Comparison of ENCODE assay signal across 9 cellular contexts in the genomic region with DNA sequence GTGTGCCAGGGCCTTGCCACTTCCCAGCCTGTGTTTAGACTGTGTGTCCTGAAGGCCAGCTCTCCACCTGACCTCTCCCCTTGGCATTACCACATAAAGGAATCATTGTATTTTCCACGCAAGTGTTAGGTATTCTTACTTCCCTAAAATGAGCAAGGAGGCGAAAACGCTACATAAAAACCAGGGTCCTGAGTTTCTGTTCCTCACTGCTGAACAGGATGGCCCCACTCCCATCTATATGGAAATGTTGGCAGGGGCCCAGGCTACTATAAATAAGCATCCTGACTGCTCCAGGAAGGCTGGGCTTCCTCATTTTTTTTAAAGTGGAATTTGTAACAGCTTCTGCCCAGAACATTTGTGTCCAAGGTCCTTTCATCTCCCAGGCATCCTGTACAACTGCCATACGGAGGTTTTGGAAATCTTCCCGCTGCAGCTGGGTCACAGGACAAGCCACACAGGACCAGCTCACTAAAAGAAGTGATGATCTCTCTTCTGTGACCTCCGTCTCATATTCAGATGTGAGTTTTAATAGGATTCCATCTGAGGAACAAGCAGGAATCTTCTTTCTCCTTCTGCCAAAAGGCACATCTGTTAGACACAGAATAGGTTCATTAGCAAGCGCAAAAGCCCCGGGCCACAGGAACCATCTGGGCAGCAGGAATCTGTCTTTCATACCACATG. TPM values are rescaled to one million over a fixed set of nuclear protein-coding genes. Genes with fewer than 3 reads are reported as not detected.
A peak's percentile ranks its signal among the peaks of the same experiment; 100 is the strongest.
DNase-seq lines count a peak whose midpoint lies in the region; ATAC-seq, FAIRE-seq and TF ChIP-seq lines count a peak whose summit lies in the region.
"Had no signal": no experiment of that assay in that cellular context is flagged by ENCODE, and none has a peak within 500 bp of the region (broad histone marks: within the 10 kb centered on the region; RNA-seq: fewer than 3 reads in every experiment).

No MANE protein-coding gene starts in this region.

- peak overlapping the region; percentile 87 for H2AK5ac ChIP-seq in IMR-90 (ENCODE audit: low read depth, low read length)

- no peaks in the 10 kb centered on the region for H3K27me3 ChIP-seq in IMR-90 (ENCODE audit: control insufficient read depth, insufficient read depth, low read length)
- H3K27me3 ChIP-seq in GM12878 (replicated peaks in 1 of 2; ENCODE audit: control insufficient read depth in 2 of 2, insufficient read depth in 2 of 2, low read length in 1 of 2) = no peaks in the 10 kb centered on the region
- no peaks in the 10 kb centered on the region for H3K27me3 ChIP-seq in hepatocyte
- no peaks in the 10 kb centered on the region for H3K27me3 ChIP-seq in stomach smooth muscle (ENCODE audit: control insufficient read depth in 1 of 2, insufficient read depth in 2 of 2, low read length in 2 of 2)

- H3K9ac ChIP-seq in IMR-90 (ENCODE audit: low read depth, low read length) (no peak overlapping the region), GM12878 (ENCODE audit: control insufficient read depth, insufficient read depth, low read length) (no peak overlapping the region), stomach smooth muscle (ENCODE audit: low read length in 2 of 2) (peak overlapping the region; percentile 1 to 42)

- H3K9me1 ChIP-seq in IMR-90 (ENCODE audit: insufficient read depth, low read length) = peaks cover 11% of the 10 kb centered on the region

- BruUV-seq in IMR-90 (replicated peaks; lab: Mats Ljungman, UMichigan) (no TSS peak), GM12878 (replicated peaks; lab: Mats Ljungman, UMichigan) (no TSS peak)

- H4K5ac ChIP-seq in IMR-90 (ENCODE audit: low read depth, low read length) = peak overlapping the region; percentile 26

- 0 out of 4 replicates have a peak, but pooled peaks of 1 of the 2 experiments have one; percentile 12 for TF ChIP-seq EP300 in GM12878 (IDR thresholded peaks at IDR 0.05; ENCODE audit: borderline replicate concordance in 1 of 2, control insufficient read depth in 1 of 2, low read depth in 2 of 2, low read length in 2 of 2)

- H4K8ac ChIP-seq in IMR-90 (ENCODE audit: low read depth in 2 of 2, low read length in 2 of 2) = peak overlapping the region; percentile 46 to 74; a peak in 3 of 4 replicates

- TF ChIP-seq POLR2A in IMR-90 (IDR thresholded peaks at IDR 0.05; ENCODE audit: low read depth, low read length) (no peak), GM12878 (IDR thresholded peaks at IDR 0.05; ENCODE audit: low read depth, low read length) (no peak)

- in situ Hi-C loops in IMR-90 (cut with MboI; ENCODE audit: low sequenced_read_pairs) = no loop called here
- in situ Hi-C loops in GM12878 (cut with MboI) = no loop called here

- intact Hi-C loops in IMR-90 (cut with micrococcal nuclease) (no loop called here), GM12878 (cut with micrococcal nuclease; ENCODE audit: unreplicated experiment) (no loop called here)

- H3K4me3 ChIP-seq in IMR-90 (ENCODE audit: insufficient read depth, low read depth, low read length) = no peak overlapping the region
- H3K4me3 ChIP-seq in GM12878 = no peak overlapping the region
- H3K4me3 ChIP-seq in hepatocyte = no peak overlapping the region
- no peak overlapping the region for H3K4me3 ChIP-seq in stomach smooth muscle (ENCODE audit: low read length in 2 of 2)

- peak overlapping the region; percentile 62 for H2AK9ac ChIP-seq in IMR-90 (replicated peaks; ENCODE audit: low read depth, low read length, poor library complexity)

- TF ChIP-seq CTCF in IMR-90 (conservative IDR thresholded peaks at IDR 0.05; ENCODE audit: low read depth, low read length) (no peak), GM12878 (IDR thresholded peaks at IDR 0.05 in 2 of 3, conservative IDR thresholded peaks at IDR 0.05 in 1 of 3; ENCODE audit: control insufficient read depth in 2 of 3, extremely low read depth in 1 of 3, insufficient read depth in 1 of 3, low read depth in 3 of 3, low read length in 3 of 3) (no peak), hepatocyte (IDR thresholded peaks at IDR 0.05; ENCODE audit: poor library complexity) (no peak)

- no peak overlapping the region for H3K56ac ChIP-seq in IMR-90 (ENCODE audit: extremely low read depth, insufficient read depth, low read length)

- peak overlapping the region; percentile 41 for H2BK5ac ChIP-seq in IMR-90 (ENCODE audit: low read depth, low read length, poor library complexity, severe bottlenecking)

- TF ChIP-seq RAD21 in IMR-90 (IDR thresholded peaks at IDR 0.05; ENCODE audit: low read length) (no peak), GM12878 (IDR thresholded peaks at IDR 0.05; ENCODE audit: insufficient read depth, low read depth, low read length) (no peak)

- peaks cover 13% of the 10 kb centered on the region for H3K4me1 ChIP-seq in IMR-90 (ENCODE audit: control insufficient read depth, insufficient read depth, low read length)
- H3K4me1 ChIP-seq in GM12878 (ENCODE audit: control insufficient read depth, insufficient read depth, low read length) = no peaks in the 10 kb centered on the region; the same call in 1 of the 2 replicates
- H3K4me1 ChIP-seq in hepatocyte (ENCODE audit: insufficient read depth) = peaks cover 11% of the 10 kb centered on the region
- H3K4me1 ChIP-seq in stomach smooth muscle (ENCODE audit: control insufficient read depth, insufficient read depth, low read length) = peaks cover 15% of the 10 kb centered on the region

- peak overlapping the region; percentile 27; the same call in 1 of the 2 replicates for H3K4me2 ChIP-seq in IMR-90 (ENCODE audit: low read depth, low read length)
- H3K4me2 ChIP-seq in GM12878 (ENCODE audit: control insufficient read depth, insufficient read depth) = no peak overlapping the region
- peak overlapping the region; percentile 3 for H3K4me2 ChIP-seq in hepatocyte

- RAD21 ChIA-PET in GM12878 (lab: Charles Lee; ENCODE audit: unreplicated experiment) = no interaction called here

- H4K91ac ChIP-seq in IMR-90 (ENCODE audit: insufficient read depth, low read depth, low read length) = peak overlapping the region; percentile 45

- peak overlapping the region; percentile 80 for H3K14ac ChIP-seq in IMR-90 (replicated peaks; ENCODE audit: low read depth, low read length)

- H2BK120ac ChIP-seq in IMR-90 (ENCODE audit: low read depth, low read length) = peak overlapping the region; percentile 50; the same call in 1 of the 2 replicates

- H2AFZ ChIP-seq in IMR-90 (replicated peaks; ENCODE audit: low read length, poor library complexity) (peak overlapping the region; percentile 1), GM12878 (ENCODE audit: control insufficient read depth, low read depth, low read length) (no peak overlapping the region), hepatocyte (no peak overlapping the region)

- dilution Hi-C loops in IMR-90 (cut with HindIII; ENCODE audit: low sequenced_read_pairs, unreplicated experiment) = no loop called here

- CTCF ChIA-PET in IMR-90 (lab: Yijun Ruan, JAX) (interaction anchor here (0.6 to 1.5 kb wide), 5 partner anchors 8 to 122 kb away, joined by 3 to 5 read pairs (median 3); no protein-coding TSS in a partner anchor), GM12878 (lab: Yijun Ruan, JAX) (interaction anchor here (0.7 to 5.4 kb wide), 5 partner anchors 9 to 495 kb away, joined by 3 to 25 read pairs (median 3); no protein-coding TSS in a partner anchor)

- POLR2A ChIA-PET in IMR-90 (lab: Charles Lee; ENCODE audit: unreplicated experiment) = no interaction called here
- POLR2A ChIA-PET in GM12878 (lab: Charles Lee) = no interaction called here

- peak overlapping the region; percentile 17; the same call in 1 of the 2 replicates for H2BK20ac ChIP-seq in IMR-90 (ENCODE audit: low read depth, low read length)

- H3K79me1 ChIP-seq in IMR-90 (ENCODE audit: low read depth in 1 of 2, low read length in 2 of 2) = peaks cover 0 to 4% of the 10 kb centered on the region in 2 experiments; a peak in 1 of 4 replicates

- H4K20me1 ChIP-seq in IMR-90 (ENCODE audit: insufficient read depth, low read length) (no peaks in the 10 kb centered on the region), GM12878 (ENCODE audit: control insufficient read depth, insufficient read depth) (no peaks in the 10 kb centered on the region), hepatocyte (ENCODE audit: insufficient read depth, poor library complexity, severe bottlenecking) (no peaks in the 10 kb centered on the region)

- FAIRE-seq in GM12878 (lab: Jason Lieb, UNC) = no peak

- H3K79me2 ChIP-seq in GM12878 (ENCODE audit: control insufficient read depth, insufficient read depth, low read length) = no peaks in the 10 kb centered on the region
- no peaks in the 10 kb centered on the region for H3K79me2 ChIP-seq in hepatocyte

- no peak overlapping the region for H3K27ac ChIP-seq in IMR-90 (ENCODE audit: insufficient read depth, low read length)
- H3K27ac ChIP-seq in GM12878 (ENCODE audit: control insufficient read depth, insufficient read depth) = 0 out of 2 replicates have a peak overlapping the region, but pooled peaks have one; percentile 21
- H3K27ac ChIP-seq in hepatocyte = peak overlapping the region; percentile 61
- peak overlapping the region; percentile 31 for H3K27ac ChIP-seq in stomach smooth muscle (ENCODE audit: low read length)

- SMC1A ChIA-PET in GM12878 (lab: Charles Lee; ENCODE audit: uncharacterized antibody, unreplicated experiment) = interaction anchor here (1.1 to 2.2 kb wide), 4 partner anchors 61 to 431 kb away, joined by 3 to 6 read pairs (median 4); no protein-coding TSS in a partner anchor

- DNase-seq in IMR-90 (peak; percentile 60), GM12878 (ENCODE audit: low read depth, low spot score) (no peak), hepatocyte (ENCODE audit: low spot score) (peak; percentile 43), T-helper 2 cell (no peak), OCI-M2 (lab: John Stamatoyannopoulos, UW; ENCODE audit: unreplicated experiment) (no peak), NCI-H2081 treated with DMSO at 0.1 percent for 48 hours (lab: John Stamatoyannopoulos, UW) (no peak)
- DNase-seq: activated CD4-positive, alpha-beta T cell treated with anti-CD3 and anti-CD28 coated beads for 1 hour had no signal

- 15% methylated on average over 2 of the region's 8 CpGs; no CpG with 5 or more reads in 1 of the 2 experiments for whole genome bisulfite sequencing in IMR-90 (ENCODE audit: extremely low coverage in 2 of 2, insufficient read length in 1 of 2), 2 experiments
- WGBS in GM12878 (ENCODE audit: insufficient coverage, insufficient replicate concordance, low lambda C conversion rate, missing lambda C conversion rate) = 81% methylated on average over 8 of the region's 8 CpGs
- WGBS in hepatocyte (ENCODE audit: low lambda C conversion rate, missing lambda C conversion rate) = 49% methylated on average over 8 of the region's 8 CpGs

- H3K9me3 ChIP-seq in IMR-90 (ENCODE audit: control insufficient read depth, insufficient read depth, low read length) (no peaks in the 10 kb centered on the region), GM12878 (replicated peaks; ENCODE audit: control insufficient read depth, insufficient read depth, low read length) (no peaks in the 10 kb centered on the region), hepatocyte (ENCODE audit: low read depth) (no peaks in the 10 kb centered on the region), stomach smooth muscle (ENCODE audit: control insufficient read depth in 2 of 2, low read length in 2 of 2) (no peaks in the 10 kb centered on the region)

- peak overlapping the region; percentile 80; the same call in 1 of the 2 replicates for H3K23ac ChIP-seq in IMR-90 (ENCODE audit: low read depth, low read length)

- ATAC-seq in IMR-90 (ENCODE audit: low read depth) (peak; percentile 59), GM12878 (no peak; the same call in 2 of the 3 replicates), GM19455 (IDR thresholded peaks at IDR 0.05; ENCODE audit: unreplicated experiment) (no peak)

- peak overlapping the region; percentile 62; the same call in 2 of the 3 replicates for H2BK15ac ChIP-seq in IMR-90 (ENCODE audit: low read depth, low read length)

- H3K4ac ChIP-seq in IMR-90 (ENCODE audit: low read depth, low read length) = peak overlapping the region; percentile 64

- no peaks in the 10 kb centered on the region for H3K9me2 ChIP-seq in hepatocyte (replicated peaks; ENCODE audit: insufficient read depth)

- H3K36me3 ChIP-seq in IMR-90 (ENCODE audit: control insufficient read depth, insufficient read depth, low read length) (peaks cover 6% of the 10 kb centered on the region; the same call in 1 of the 2 replicates), GM12878 (ENCODE audit: control insufficient read depth in 2 of 2, insufficient read depth in 2 of 2, low read length in 1 of 2) (peaks cover 2 to 16% of the 10 kb centered on the region in 2 experiments), hepatocyte (replicated peaks; ENCODE audit: insufficient read depth, low read depth) (no peaks in the 10 kb centered on the region), stomach smooth muscle (ENCODE audit: control insufficient read depth in 2 of 2, insufficient read depth in 2 of 2, low read length in 2 of 2) (peaks cover 0 to 4% of the 10 kb centered on the region in 2 donors)

- H3K18ac ChIP-seq in IMR-90 (ENCODE audit: low read depth, low read length) = peak overlapping the region; percentile 50; the same call in 1 of the 2 replicates

RNA-seq across cellular contexts. Expression of a gene that starts 56.5 kb away (rescaled TPM):
- total RNA-seq in IMR-90 (2012; rRNA removed) (21.5 and 22.5 TPM in 2 replicates), GM12878 (2014; rRNA removed) (26.4 and 27.3 TPM in 2 replicates), GM12878 (2014; rRNA removed; fragmentation: Illumina TruSeq; extraction: Trizol) (21.5 and 21.7 TPM in 2 replicates), GM12878 (2021) (47.2 and 54.5 TPM in 2 replicates), hepatocyte (12.1 and 12.5 TPM in 2 replicates)
- polyA plus RNA-seq in IMR-90 (2012; rRNA removed) (20.5 and 20.9 TPM in 2 replicates), GM12878 (2011; rRNA removed) (32.2 and 43.1 TPM in 2 replicates), GM12878 (2014; fragmentation: Illumina TruSeq; extraction: Trizol) (19.8 and 23.7 TPM in 2 replicates), GM12878 (2014; fragmentation: Nextera tagmentation; extraction: Ambion mirVana) (1 to 10 TPM; 1.7 to 2.9 TPM), GM12878 (2014; rRNA removed) (37.6 and 37.8 TPM in 2 replicates), GM12878 (2016; fragmentation: Nextera tagmentation; extraction: Ambion mirVana) (10 to 100 TPM; 20.5 to 23.3 TPM), hepatocyte (6.7 and 7.3 TPM in 2 replicates)
- 12.3 and 13.9 TPM in 2 replicates for polyA plus RNA-seq in IMR-90 (2012; cell fraction: cytosol; rRNA removed)
- polyA plus RNA-seq in IMR-90 (2012; cell fraction: nucleus; rRNA removed; ENCODE audit: low replicate concordance) = 52.7 and 53.0 TPM in 2 replicates
- total RNA-seq in GM12878 (2013; cell fraction: nucleolus; rRNA removed) = 181 and 205 TPM in 2 replicates
- polyA plus RNA-seq in GM12878 (2011; ENCODE audit: low read depth) = 17.9 TPM
- 44.6 and 49.4 TPM in 2 replicates for polyA plus RNA-seq in GM12878 (2011; cell fraction: cytosol; rRNA removed)
- 123 and 153 TPM in 2 replicates for polyA plus RNA-seq in GM12878 (2011; cell fraction: nucleus; rRNA removed)
- polyA plus RNA-seq in GM12878 (2012) = 34.5 and 37.3 TPM in 2 replicates
- polyA minus RNA-seq in GM12878 (2011; rRNA and poly(A)+ RNA removed) = 54.3 and 118 TPM in 2 replicates
- polyA minus RNA-seq in GM12878 (2011; cell fraction: cytosol; rRNA and poly(A)+ RNA removed) = 32.5 and 37.2 TPM in 2 replicates
- polyA minus RNA-seq in GM12878 (2011; cell fraction: nucleus; rRNA and poly(A)+ RNA removed) = 45.0 and 74.1 TPM in 2 replicates

Comparison
In these comparisons a context has a peak if more than half of its experiments do, and no peak if none do; other contexts are left out.
1. DNase-seq: peak in IMR-90 (single experiment) and hepatocyte (single experiment); none in GM12878 (single experiment), T-helper 2 cell (0 of 5), OCI-M2 (single experiment) and NCI-H2081 treated with DMSO at 0.1 percent for 48 hours (single experiment).
2. H3K9ac ChIP-seq: peak in stomach smooth muscle (2 of 2); none in IMR-90 (single experiment) and GM12878 (single experiment).